Comparison of ENCODE assay signal across 8 cellular contexts in genomic region chr11:20353829-20354434, GRCh38. TPM values are rescaled to one million over a fixed set of nuclear protein-coding genes. Genes with fewer than 3 reads are reported as not detected.
A peak's percentile ranks its signal among the peaks of the same experiment; 100 is the strongest.
DNase-seq lines count a peak whose midpoint lies in the region; ATAC-seq and TF ChIP-seq lines count a peak whose summit lies in the region.

No MANE protein-coding gene starts in this region.

- H3K4me2 ChIP-seq in neural progenitor cell, result peak overlapping the region; percentile 14

- DNase-seq in AG09309 (ENCODE audit: low read depth) (no peak), GM10266 (ENCODE audit: extremely low spot score) (peak; percentile 45), SK-MEL-5 (ENCODE audit: low read depth, low spot score) (peak; percentile 68), esophagus squamous epithelium (lab: John Stamatoyannopoulos, UW) (no peak), neural progenitor cell (ENCODE audit: low spot score) (peak; percentile 75)
- no peak for DNase-seq in activated CD4-positive, CD25-positive, alpha-beta regulatory T cell (lab: John Stamatoyannopoulos, UW)

- TF ChIP-seq POLR2A in esophagus squamous epithelium (IDR thresholded peaks at IDR 0.05), result no peak

- H3K4me1 Mint-ChIP-seq in neural progenitor cell, result peaks cover 5% of the 10 kb centered on the region

- intact Hi-C loops in esophagus squamous epithelium (cut with DNase I), result loop anchor here (10.0 kb wide), 2 partner anchors 229 to 399 kb away; no protein-coding TSS in a partner anchor

- H3K4me1 ChIP-seq in esophagus squamous epithelium, result peaks cover 0 to 10% (median 0%) of the 10 kb centered on the region in 3 donors
- H3K4me1 ChIP-seq in neural progenitor cell, result peaks cover 32% of the 10 kb centered on the region

- H3K9ac ChIP-seq in neural progenitor cell, result no peak overlapping the region

- ATAC-seq in GM21528 (IDR thresholded peaks at IDR 0.05; ENCODE audit: low FRiP score, unreplicated experiment), result no peak

- peak; percentile 69 for TF ChIP-seq RAD21 in Ishikawa (IDR thresholded peaks at IDR 0.05; ENCODE audit: low read depth)

- no peaks in the 10 kb centered on the region for H3K36me3 Mint-ChIP-seq in neural progenitor cell

- WGBS in esophagus squamous epithelium, 2 donors, result 8 to 10% methylated on average over 6 of the region's 6 CpGs

- peaks cover 15% of the 10 kb centered on the region for H3F3A ChIP-seq in neural progenitor cell (ENCODE audit: low read depth)

- H3K36me3 ChIP-seq in esophagus squamous epithelium (no peaks in the 10 kb centered on the region), neural progenitor cell (no peaks in the 10 kb centered on the region)

- H3K9me3 Mint-ChIP-seq in neural progenitor cell, result no peaks in the 10 kb centered on the region

- H3K27ac ChIP-seq in esophagus squamous epithelium (no peak overlapping the region), neural progenitor cell (no peak overlapping the region)

- H3K9me3 ChIP-seq in esophagus squamous epithelium, result no peaks in the 10 kb centered on the region
- no peaks in the 10 kb centered on the region for H3K9me3 ChIP-seq in neural progenitor cell (ENCODE audit: low read depth)

- no peak overlapping the region for H3K4me3 Mint-ChIP-seq in neural progenitor cell

- H3K27me3 ChIP-seq in esophagus squamous epithelium (peaks cover 0 to 4% (median 0%) of the 10 kb centered on the region in 4 donors), neural progenitor cell (no peaks in the 10 kb centered on the region)

- H3K79me2 ChIP-seq in neural progenitor cell (ENCODE audit: low read depth), result no peaks in the 10 kb centered on the region

- H3K27ac Mint-ChIP-seq in neural progenitor cell, result no peak overlapping the region

- in situ Hi-C loops in SK-MEL-5 (cut with HindIII; ENCODE audit: low pct_unique_long_range_greater_than_20kb, low sequenced_read_pairs), result no loop called here

- peaks cover 7% of the 10 kb centered on the region for H3K27me3 Mint-ChIP-seq in neural progenitor cell (ENCODE audit: insufficient read depth, low read depth)

- TF ChIP-seq EP300 in Ishikawa (IDR thresholded peaks at IDR 0.05; ENCODE audit: borderline replicate concordance), result no peak

- H3K4me3 ChIP-seq in AG09309 (ENCODE audit: control insufficient read depth, low read depth, low read length), result no peak overlapping the region
- no peak overlapping the region for H3K4me3 ChIP-seq in esophagus squamous epithelium
- no peak overlapping the region for H3K4me3 ChIP-seq in neural progenitor cell

- peak; percentile 84 for TF ChIP-seq CTCF in AG09309 (IDR thresholded peaks at IDR 0.05; ENCODE audit: control insufficient read depth, insufficient read depth, low read depth, low read length, missing control alignments)
- TF ChIP-seq CTCF in GM10266 (IDR thresholded peaks at IDR 0.05; ENCODE audit: control insufficient read depth, insufficient read depth, low read depth, missing control alignments), result peak; percentile 83
- peak; percentile 44 to 77 (median 69) for TF ChIP-seq CTCF in esophagus squamous epithelium (IDR thresholded peaks at IDR 0.05)
- peak; percentile 92 for TF ChIP-seq CTCF in neural progenitor cell (IDR thresholded peaks at IDR 0.05)

- H4K20me1 ChIP-seq in neural progenitor cell (ENCODE audit: low read depth), result no peaks in the 10 kb centered on the region

- peak overlapping the region; percentile 23 for H2AFZ ChIP-seq in neural progenitor cell (replicated peaks)

TF ChIP-seq in Ishikawa, 13 proteins besides CTCF, POLR2A, EP300 and RAD21:
- TF ChIP-seq USF1 (IDR thresholded peaks at IDR 0.05) (no peak), FOXM1 (IDR thresholded peaks at IDR 0.05; ENCODE audit: borderline replicate concordance, low read depth) (no peak), YY1 (IDR thresholded peaks at IDR 0.05; ENCODE audit: low read depth) (no peak), REST (IDR thresholded peaks at IDR 0.05; ENCODE audit: low read depth) (no peak), MAX (IDR thresholded peaks at IDR 0.05) (no peak), TEAD4 (IDR thresholded peaks at IDR 0.05) (no peak), CREB1 (IDR thresholded peaks at IDR 0.05; ENCODE audit: low read depth) (no peak), TCF12 (IDR thresholded peaks at IDR 0.05; ENCODE audit: low read depth) (no peak), ZBTB7A (IDR thresholded peaks at IDR 0.05; ENCODE audit: low read depth) (no peak), TAF1 (IDR thresholded peaks at IDR 0.05; ENCODE audit: low read depth) (no peak), NFIC (IDR thresholded peaks at IDR 0.05) (no peak), EGR1 (IDR thresholded peaks at IDR 0.05) (no peak), CEBPB (IDR thresholded peaks at IDR 0.05) (no peak)

RNA-seq across cellular contexts. Expression of gene HTATIP2, which starts 9.6 kb away (rescaled TPM):
- total RNA-seq in SK-MEL-5 (2014; rRNA removed; shearing (Covaris generic)), result 62.5 and 66.4 TPM in 2 replicates
- 71.8 and 72.9 TPM in 2 replicates for polyA plus RNA-seq in SK-MEL-5 (2015; cell fraction: cytosol; rRNA removed)
- polyA plus RNA-seq in SK-MEL-5 (2015; cell fraction: nucleus; rRNA removed), result 54.0 and 62.2 TPM in 2 replicates
- 10 to 100 TPM; 52.9 to 76.4 (median 61.3) TPM for total RNA-seq in esophagus squamous epithelium
- 18.3 and 25.3 TPM in 2 replicates for total RNA-seq in neural progenitor cell (ENCODE audit: low replicate concordance)

RNA-seq across cellular contexts. Expression of gene PRMT3, which starts 33.6 kb away (rescaled TPM):
- 46.4 and 51.6 TPM in 2 replicates for total RNA-seq in SK-MEL-5 (2014; rRNA removed; shearing (Covaris generic))
- 39.9 and 47.1 TPM in 2 replicates for polyA plus RNA-seq in SK-MEL-5 (2015; cell fraction: cytosol; rRNA removed)
- polyA plus RNA-seq in SK-MEL-5 (2015; cell fraction: nucleus; rRNA removed), result 52.1 and 56.8 TPM in 2 replicates
- total RNA-seq in esophagus squamous epithelium, result 10 to 100 TPM; 15.2 to 38.1 (median 23.0) TPM
- 30.7 and 39.6 TPM in 2 replicates for total RNA-seq in neural progenitor cell (ENCODE audit: low replicate concordance)

Comparison
In these comparisons a context has a peak if more than half of its experiments do, and no peak if none do; other contexts are left out.
1. DNase-seq: peak in GM10266 (single experiment), SK-MEL-5 (single experiment) and neural progenitor cell (single experiment); none in AG09309 (single experiment), esophagus squamous epithelium (single experiment) and activated CD4-positive, CD25-positive, alpha-beta regulatory T cell (0 of 4).
2. Peak in every context shown above with its lines, with median percentiles within 50 percentile points of each other: CTCF ChIP-seq.